ENCODE assay signal across 1 cellular context in the genomic region with DNA sequence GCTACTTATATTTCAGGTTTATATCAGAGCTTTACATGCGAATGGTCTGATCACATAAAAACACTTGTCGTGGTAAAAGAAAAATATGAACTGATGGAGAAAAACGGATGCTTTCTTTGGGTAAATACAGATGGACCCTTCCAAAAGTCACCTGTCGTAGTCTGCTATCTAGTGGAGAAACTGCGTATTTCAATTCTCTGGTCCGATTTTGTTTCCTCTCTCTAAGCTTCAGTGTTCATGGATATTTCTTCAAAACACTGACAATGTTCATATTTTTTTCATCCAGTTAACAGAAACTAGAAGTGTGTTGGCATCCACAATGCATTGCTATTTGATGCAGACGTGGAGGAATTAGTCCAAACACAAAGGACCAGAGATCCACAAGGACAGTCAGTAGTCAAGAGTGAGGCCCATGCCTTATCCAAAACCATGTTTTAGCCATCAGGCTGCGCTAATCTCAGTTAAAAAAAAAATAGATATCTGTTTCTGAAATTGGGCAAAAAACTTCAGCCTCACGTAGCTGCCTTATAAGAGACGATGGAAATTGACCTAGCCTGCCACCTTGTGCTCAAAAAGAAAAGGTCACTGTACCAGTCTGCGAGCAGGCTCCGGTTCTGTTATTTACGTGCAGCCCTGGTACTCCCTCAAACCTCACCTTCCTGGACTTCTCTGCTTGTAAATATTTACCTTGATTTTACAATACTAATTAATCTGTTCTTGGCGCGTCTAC.
TF ChIP-seq lines count a peak whose summit lies in the region.

No MANE protein-coding gene starts in this region.

TF ChIP-seq in GM23338, 12 proteins besides CTCF, POLR2A, EP300 and RAD21 (continued from another document):
- TF ChIP-seq POLR2AphosphoS5 (IDR thresholded peaks at IDR 0.05; ENCODE audit: low read depth) = no peak
- no peak for TF ChIP-seq CREB1 (CRISPR knock-in tag; IDR thresholded peaks at IDR 0.05; ENCODE audit: low read depth)
- TF ChIP-seq EZH2 (IDR thresholded peaks at IDR 0.05; ENCODE audit: low read depth, unreplicated experiment) = no peak
- TF ChIP-seq, protein P1, sequence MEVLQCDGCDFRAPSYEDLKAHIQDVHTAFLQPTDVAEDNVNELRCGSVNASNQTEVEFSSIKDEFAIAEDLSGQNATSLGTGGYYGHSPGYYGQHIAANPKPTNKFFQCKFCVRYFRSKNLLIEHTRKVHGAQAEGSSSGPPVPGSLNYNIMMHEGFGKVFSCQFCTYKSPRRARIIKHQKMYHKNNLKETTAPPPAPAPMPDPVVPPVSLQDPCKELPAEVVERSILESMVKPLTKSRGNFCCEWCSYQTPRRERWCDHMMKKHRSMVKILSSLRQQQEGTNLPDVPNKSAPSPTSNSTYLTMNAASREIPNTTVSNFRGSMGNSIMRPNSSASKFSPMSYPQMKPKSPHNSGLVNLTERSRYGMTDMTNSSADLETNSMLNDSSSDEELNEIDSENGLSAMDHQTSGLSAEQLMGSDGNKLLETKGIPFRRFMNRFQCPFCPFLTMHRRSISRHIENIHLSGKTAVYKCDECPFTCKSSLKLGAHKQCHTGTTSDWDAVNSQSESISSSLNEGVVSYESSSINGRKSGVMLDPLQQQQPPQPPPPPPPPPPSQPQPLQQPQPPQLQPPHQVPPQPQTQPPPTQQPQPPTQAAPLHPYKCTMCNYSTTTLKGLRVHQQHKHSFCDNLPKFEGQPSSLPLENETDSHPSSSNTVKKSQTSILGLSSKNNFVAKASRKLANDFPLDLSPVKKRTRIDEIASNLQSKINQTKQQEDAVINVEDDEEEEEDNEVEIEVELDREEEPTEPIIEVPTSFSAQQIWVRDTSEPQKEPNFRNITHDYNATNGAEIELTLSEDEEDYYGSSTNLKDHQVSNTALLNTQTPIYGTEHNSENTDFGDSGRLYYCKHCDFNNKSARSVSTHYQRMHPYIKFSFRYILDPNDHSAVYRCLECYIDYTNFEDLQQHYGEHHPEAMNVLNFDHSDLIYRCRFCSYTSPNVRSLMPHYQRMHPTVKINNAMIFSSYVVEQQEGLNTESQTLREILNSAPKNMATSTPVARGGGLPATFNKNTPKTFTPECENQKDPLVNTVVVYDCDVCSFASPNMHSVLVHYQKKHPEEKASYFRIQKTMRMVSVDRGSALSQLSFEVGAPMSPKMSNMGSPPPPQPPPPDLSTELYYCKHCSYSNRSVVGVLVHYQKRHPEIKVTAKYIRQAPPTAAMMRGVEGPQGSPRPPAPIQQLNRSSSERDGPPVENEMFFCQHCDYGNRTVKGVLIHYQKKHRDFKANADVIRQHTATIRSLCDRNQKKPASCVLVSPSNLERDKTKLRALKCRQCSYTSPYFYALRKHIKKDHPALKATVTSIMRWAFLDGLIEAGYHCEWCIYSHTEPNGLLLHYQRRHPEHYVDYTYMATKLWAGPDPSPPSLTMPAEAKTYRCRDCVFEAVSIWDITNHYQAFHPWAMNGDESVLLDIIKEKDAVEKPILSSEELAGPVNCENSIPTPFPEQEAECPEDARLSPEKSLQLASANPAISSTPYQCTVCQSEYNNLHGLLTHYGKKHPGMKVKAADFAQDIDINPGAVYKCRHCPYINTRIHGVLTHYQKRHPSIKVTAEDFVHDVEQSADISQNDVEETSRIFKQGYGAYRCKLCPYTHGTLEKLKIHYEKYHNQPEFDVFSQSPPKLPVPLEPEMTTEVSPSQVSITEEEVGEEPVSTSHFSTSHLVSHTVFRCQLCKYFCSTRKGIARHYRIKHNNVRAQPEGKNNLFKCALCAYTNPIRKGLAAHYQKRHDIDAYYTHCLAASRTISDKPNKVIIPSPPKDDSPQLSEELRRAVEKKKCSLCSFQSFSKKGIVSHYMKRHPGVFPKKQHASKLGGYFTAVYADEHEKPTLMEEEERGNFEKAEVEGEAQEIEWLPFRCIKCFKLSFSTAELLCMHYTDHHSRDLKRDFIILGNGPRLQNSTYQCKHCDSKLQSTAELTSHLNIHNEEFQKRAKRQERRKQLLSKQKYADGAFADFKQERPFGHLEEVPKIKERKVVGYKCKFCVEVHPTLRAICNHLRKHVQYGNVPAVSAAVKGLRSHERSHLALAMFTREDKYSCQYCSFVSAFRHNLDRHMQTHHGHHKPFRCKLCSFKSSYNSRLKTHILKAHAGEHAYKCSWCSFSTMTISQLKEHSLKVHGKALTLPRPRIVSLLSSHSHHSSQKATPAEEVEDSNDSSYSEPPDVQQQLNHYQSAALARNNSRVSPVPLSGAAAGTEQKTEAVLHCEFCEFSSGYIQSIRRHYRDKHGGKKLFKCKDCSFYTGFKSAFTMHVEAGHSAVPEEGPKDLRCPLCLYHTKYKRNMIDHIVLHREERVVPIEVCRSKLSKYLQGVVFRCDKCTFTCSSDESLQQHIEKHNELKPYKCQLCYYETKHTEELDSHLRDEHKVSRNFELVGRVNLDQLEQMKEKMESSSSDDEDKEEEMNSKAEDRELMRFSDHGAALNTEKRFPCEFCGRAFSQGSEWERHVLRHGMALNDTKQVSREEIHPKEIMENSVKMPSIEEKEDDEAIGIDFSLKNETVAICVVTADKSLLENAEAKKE (CRISPR knock-in tag; IDR thresholded peaks at IDR 0.05) = no peak
- TF ChIP-seq STAT1 (IDR thresholded peaks at IDR 0.05; ENCODE audit: unreplicated experiment) = no peak
- TF ChIP-seq ZNF331 (CRISPR knock-in tag; IDR thresholded peaks at IDR 0.05; ENCODE audit: low read depth) = no peak
- no peak for TF ChIP-seq NANOG (IDR thresholded peaks at IDR 0.05; ENCODE audit: borderline replicate concordance)
- TF ChIP-seq ZNF114 (CRISPR knock-in tag; IDR thresholded peaks at IDR 0.05) = no peak
- TF ChIP-seq, protein P2, sequence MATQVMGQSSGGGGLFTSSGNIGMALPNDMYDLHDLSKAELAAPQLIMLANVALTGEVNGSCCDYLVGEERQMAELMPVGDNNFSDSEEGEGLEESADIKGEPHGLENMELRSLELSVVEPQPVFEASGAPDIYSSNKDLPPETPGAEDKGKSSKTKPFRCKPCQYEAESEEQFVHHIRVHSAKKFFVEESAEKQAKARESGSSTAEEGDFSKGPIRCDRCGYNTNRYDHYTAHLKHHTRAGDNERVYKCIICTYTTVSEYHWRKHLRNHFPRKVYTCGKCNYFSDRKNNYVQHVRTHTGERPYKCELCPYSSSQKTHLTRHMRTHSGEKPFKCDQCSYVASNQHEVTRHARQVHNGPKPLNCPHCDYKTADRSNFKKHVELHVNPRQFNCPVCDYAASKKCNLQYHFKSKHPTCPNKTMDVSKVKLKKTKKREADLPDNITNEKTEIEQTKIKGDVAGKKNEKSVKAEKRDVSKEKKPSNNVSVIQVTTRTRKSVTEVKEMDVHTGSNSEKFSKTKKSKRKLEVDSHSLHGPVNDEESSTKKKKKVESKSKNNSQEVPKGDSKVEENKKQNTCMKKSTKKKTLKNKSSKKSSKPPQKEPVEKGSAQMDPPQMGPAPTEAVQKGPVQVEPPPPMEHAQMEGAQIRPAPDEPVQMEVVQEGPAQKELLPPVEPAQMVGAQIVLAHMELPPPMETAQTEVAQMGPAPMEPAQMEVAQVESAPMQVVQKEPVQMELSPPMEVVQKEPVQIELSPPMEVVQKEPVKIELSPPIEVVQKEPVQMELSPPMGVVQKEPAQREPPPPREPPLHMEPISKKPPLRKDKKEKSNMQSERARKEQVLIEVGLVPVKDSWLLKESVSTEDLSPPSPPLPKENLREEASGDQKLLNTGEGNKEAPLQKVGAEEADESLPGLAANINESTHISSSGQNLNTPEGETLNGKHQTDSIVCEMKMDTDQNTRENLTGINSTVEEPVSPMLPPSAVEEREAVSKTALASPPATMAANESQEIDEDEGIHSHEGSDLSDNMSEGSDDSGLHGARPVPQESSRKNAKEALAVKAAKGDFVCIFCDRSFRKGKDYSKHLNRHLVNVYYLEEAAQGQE (IDR thresholded peaks at IDR 0.05; ENCODE audit: unreplicated experiment) = no peak
